ENCODE assay signal across 8 cellular contexts in genomic region chr2:171434671-171434980, GRCh38. TPM values are rescaled to one million over a fixed set of nuclear protein-coding genes. Genes with fewer than 3 reads are reported as not detected.
A peak's percentile ranks its signal among the peaks of the same experiment; 100 is the strongest.
DNase-seq lines count a peak whose midpoint lies in the region; ATAC-seq and TF ChIP-seq lines count a peak whose summit lies in the region.

No MANE protein-coding gene starts in this region.

- TF ChIP-seq CTCF in heart right ventricle (IDR thresholded peaks at IDR 0.05) (no peak), spleen (IDR thresholded peaks at IDR 0.05 in 8 of 11, conservative IDR thresholded peaks at IDR 0.05 in 3 of 11) (no peak)

- no peak for TF ChIP-seq POLR2A in spleen (IDR thresholded peaks at IDR 0.05)

- intact Hi-C loops in heart right ventricle (cut with DNase I) (loop anchor here in 7 of 10 donors (2.0 to 10.0 kb wide), 5 partner anchors 88 to 272 kb away; partner anchors contain the start of genes CYBRD1 (in 5 of the 7), TLK1 (in 3 of the 7) and DYNC1I2 (in 1 of the 7)), Right ventricle myocardium superior (cut with DNase I) (loop anchor here (10.0 kb wide), 1 partner anchor 90 kb away; the partner anchor contains the start of gene CYBRD1), spleen (cut with DNase I; ENCODE audit: low total_unique reads) (loop anchor here (5.0 kb wide), 1 partner anchor 272 kb away; the partner anchor contains the start of gene TLK1)

- H3K27ac Mint-ChIP-seq in activated T-helper 17 cell treated with anti-CD3 and anti-CD28 coated beads, Interleukin-2, amount 50 U/mL, for 72 hours, result peak overlapping the region; percentile 86

- peaks cover 0 to 21% (median 17%) of the 10 kb centered on the region in 9 donors for H3K4me1 ChIP-seq in heart right ventricle
- peaks cover 22% of the 10 kb centered on the region for H3K4me1 ChIP-seq in iPS-15b (ENCODE audit: control insufficient read depth, insufficient read depth, low read length)
- peaks cover 5 to 38% (median 21%) of the 10 kb centered on the region in 6 donors for H3K4me1 ChIP-seq in spleen

- H3K4me3 Mint-ChIP-seq in activated T-helper 17 cell treated with anti-CD3 and anti-CD28 coated beads, Interleukin-2, amount 50 U/mL, for 72 hours, result peak overlapping the region; percentile 94

- 0 to 1% methylated on average over 20 of the region's 20 CpGs for WGBS in heart right ventricle, 2 donors
- 0 to 1% (median 1%) methylated on average over 2 to 20 of the region's 20 CpGs for WGBS in spleen, 5 donors

- H3K36me3 Mint-ChIP-seq in activated T-helper 17 cell treated with anti-CD3 and anti-CD28 coated beads, Interleukin-2, amount 50 U/mL, for 72 hours (ENCODE audit: low read depth), result peaks cover 36% of the 10 kb centered on the region

- H3K27ac ChIP-seq in heart right ventricle (peak overlapping the region; percentile 71 to 98 (median 96)), spleen (peak overlapping the region; percentile 93 to 99 (median 98))

- no peaks in the 10 kb centered on the region for H3K27me3 Mint-ChIP-seq in activated T-helper 17 cell treated with anti-CD3 and anti-CD28 coated beads, Interleukin-2, amount 50 U/mL, for 72 hours

- H3K27me3 ChIP-seq in heart right ventricle, result no peaks in the 10 kb centered on the region
- no peaks in the 10 kb centered on the region for H3K27me3 ChIP-seq in iPS-15b (ENCODE audit: control insufficient read depth, insufficient read depth, low read length)
- no peaks in the 10 kb centered on the region for H3K27me3 ChIP-seq in spleen (replicated peaks in 1 of 7)

- ATAC-seq in heart right ventricle (peak in 2 of 8 donors; percentile 41 to 47), Right ventricle myocardium superior (ENCODE audit: poor library complexity) (no peak), HG02870 (IDR thresholded peaks at IDR 0.05; ENCODE audit: unreplicated experiment) (no peak)
- no peak for ATAC-seq in activated T-helper 17 cell treated with anti-CD3 and anti-CD28 coated beads, Interleukin-2, amount 50 U/mL, for 72 hours (replicated peaks)

- DNase-seq in heart right ventricle, result peak in 1 of 2 donors; percentile 53
- no peak for DNase-seq in Right ventricle myocardium superior
- DNase-seq in spleen, result no peak
- DNase-seq in NCI-H128 (lab: John Stamatoyannopoulos, UW; ENCODE audit: unreplicated experiment), result no peak
- DNase-seq in RKO (ENCODE audit: low spot score), result no peak

- H3K36me3 ChIP-seq in heart right ventricle (peaks cover 0 to 40% (median 10%) of the 10 kb centered on the region in 9 donors), iPS-15b (ENCODE audit: control insufficient read depth, insufficient read depth, low read length) (peaks cover 3% of the 10 kb centered on the region), spleen (peaks cover 0 to 38% (median 20%) of the 10 kb centered on the region in 6 donors)

- H3K9me3 Mint-ChIP-seq in activated T-helper 17 cell treated with anti-CD3 and anti-CD28 coated beads, Interleukin-2, amount 50 U/mL, for 72 hours, result no peaks in the 10 kb centered on the region

- H3K4me3 ChIP-seq in heart right ventricle, result peak overlapping the region; percentile 45 to 95 (median 82)
- H3K4me3 ChIP-seq in iPS-15b (ENCODE audit: low read depth, low read length), result peak overlapping the region; percentile 66
- H3K4me3 ChIP-seq in spleen, result peak overlapping the region; percentile 51 to 92 (median 82)

- H3K4me1 Mint-ChIP-seq in activated T-helper 17 cell treated with anti-CD3 and anti-CD28 coated beads, Interleukin-2, amount 50 U/mL, for 72 hours, result peaks cover 7% of the 10 kb centered on the region

- peak overlapping the region; percentile 76 for H3K9ac ChIP-seq in iPS-15b (ENCODE audit: low read depth, low read length)

- H3K9me3 ChIP-seq in heart right ventricle (peaks cover 0 to 8% (median 0%) of the 10 kb centered on the region in 11 donors), iPS-15b (ENCODE audit: control insufficient read depth, insufficient read depth, low read length) (no peaks in the 10 kb centered on the region), spleen (peaks cover 0 to 14% (median 9%) of the 10 kb centered on the region in 8 donors)

RNA-seq across cellular contexts. Expression of gene DCAF17, which starts 0.6 kb away (rescaled TPM):
- total RNA-seq in heart right ventricle (10 to 100 TPM in 1 of 10 donors, 1 to 10 TPM in 9; 6.3 to 10.5 (median 7.8) TPM), Right ventricle myocardium superior (6.5 TPM), spleen (10 to 100 TPM; 15.5 to 36.5 (median 20.9) TPM)
- polyA plus RNA-seq in heart right ventricle (1 to 10 TPM; 2.0 to 2.3 TPM), spleen (1 to 10 TPM; 3.0 to 5.1 (median 3.9) TPM)
- 10 to 100 TPM; 11.2 to 18.6 TPM for total RNA-seq in activated T-helper 17 cell treated with anti-CD3 and anti-CD28 coated beads, Interleukin-2, amount 50 U/mL, for 72 hours

RNA-seq across cellular contexts. Expression of gene METTL8, which starts 0.8 kb away (rescaled TPM):
- 10 to 100 TPM in 7 of 10 donors, 1 to 10 TPM in 3; 6.6 to 13.6 (median 11.7) TPM for total RNA-seq in heart right ventricle
- 1 to 10 TPM; 1.7 to 3.8 TPM for polyA plus RNA-seq in heart right ventricle
- total RNA-seq in Right ventricle myocardium superior, result 9.5 TPM
- total RNA-seq in activated T-helper 17 cell treated with anti-CD3 and anti-CD28 coated beads, Interleukin-2, amount 50 U/mL, for 72 hours, result 10 to 100 TPM; 19.5 to 27.7 TPM
- total RNA-seq in spleen, result 10 to 100 TPM; 15.4 to 37.0 (median 23.2) TPM
- 10 to 100 TPM; 15.5 to 48.7 (median 34.8) TPM for polyA plus RNA-seq in spleen
